Comparison of ENCODE assay signal across 1 cellular context in genomic region chr19:37127999-37128820, GRCh38.
TF ChIP-seq lines count a peak whose summit lies in the region.

No MANE protein-coding gene starts in this region.

TF ChIP-seq in HepG2, 621 proteins besides CTCF, POLR2A, EP300 and RAD21:
- TF ChIP-seq ONECUT2 (CRISPR knock-in tag; IDR thresholded peaks at IDR 0.05) (no peak), ZNF274 (CRISPR knock-in tag; IDR thresholded peaks at IDR 0.05) (peak; percentile 99)
